Comparison of ENCODE assay signal across 26 cellular contexts in the genomic region with DNA sequence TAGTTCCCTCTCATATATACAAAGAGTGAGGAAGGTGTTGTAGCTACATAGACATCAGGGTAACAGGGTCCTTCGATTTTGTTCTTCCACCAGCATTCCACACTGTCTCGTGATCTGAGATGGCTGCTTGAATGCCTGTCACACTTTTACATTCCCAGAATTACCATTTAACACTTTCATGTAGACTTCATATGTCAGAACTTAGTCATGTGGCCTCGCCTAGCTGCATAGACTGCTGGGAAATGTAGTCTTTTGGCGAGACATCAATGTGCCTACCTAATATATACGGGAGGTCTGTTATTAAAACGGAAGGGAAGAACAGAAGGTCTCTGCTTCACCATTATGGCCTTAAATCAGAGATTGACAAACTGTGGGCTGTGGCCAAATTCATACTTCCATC. TPM values are rescaled to one million over a fixed set of nuclear protein-coding genes. Genes with fewer than 3 reads are reported as not detected.
A peak's percentile ranks its signal among the peaks of the same experiment; 100 is the strongest.
DNase-seq lines count a peak whose midpoint lies in the region; ATAC-seq, FAIRE-seq and TF ChIP-seq lines count a peak whose summit lies in the region.
"Had no signal": no experiment of that assay in that cellular context is flagged by ENCODE, and none has a peak within 500 bp of the region (broad histone marks: within the 10 kb centered on the region; RNA-seq: fewer than 3 reads in every experiment).

No MANE protein-coding gene starts in this region.

- RAD21 ChIA-PET in GM12878 (lab: Charles Lee; ENCODE audit: unreplicated experiment) = no interaction called here

- FAIRE-seq in A549 (lab: Jason Lieb, UNC) (no peak), GM12878 (lab: Jason Lieb, UNC) (no peak)
- FAIRE-seq: astrocyte, GM12891, pancreas had no signal

- H4K20me1 ChIP-seq in GM12878 (ENCODE audit: control insufficient read depth, insufficient read depth) = no peaks in the 10 kb centered on the region

- no peak overlapping the region for H3K27ac Mint-ChIP-seq in activated naive CD8-positive, alpha-beta T cell treated with anti-CD3 and anti-CD28 coated beads for 36 hours
- H3K27ac Mint-ChIP-seq: activated naive CD4-positive, alpha-beta T cell treated with anti-CD3 and anti-CD28 coated beads, Interleukin-2, amount 10 ng/mL, durations not matched to agents 7 days and 5 days; naive thymus-derived CD8-positive, alpha-beta T cell; stimulated activated naive CD8-positive, alpha-beta T cell treated with anti-CD3 and anti-CD28 coated beads, Interleukin-15, amount 100 ng/mL, for 72 hours had no signal

- in situ Hi-C loops in GM12878 (cut with MboI) = no loop called here

- DNase-seq in A549 (ENCODE audit: low read depth in 1 of 2, low spot score in 1 of 2) (peak in 1 of 2 experiments; percentile 50), EH (ENCODE audit: low read depth) (peak; percentile 21), NCI-H1694 treated with DMSO at 0.1 percent for 48 hours (lab: John Stamatoyannopoulos, UW) (peak; percentile 24), GM12878 (ENCODE audit: low read depth, low spot score) (no peak), Ammon's horn (ENCODE audit: low spot score) (no peak), COLO829 (ENCODE audit: low spot score) (no peak)
- DNase-seq in activated naive CD8-positive, alpha-beta T cell treated with anti-CD3 and anti-CD28 coated beads for 36 hours = no peak
- DNase-seq: activated CD4-positive, alpha-beta T cell treated with anti-CD3 and anti-CD28 coated beads, Interleukin-2, amount 50 U/mL, for 4 hours; activated naive CD4-positive, alpha-beta T cell treated with anti-CD3 and anti-CD28 coated beads, Interleukin-2, amount 10 ng/mL, durations not matched to agents 7 days and 5 days; activated T-cell treated with anti-CD3 and anti-CD28 coated beads, Interleukin-2, amount 50 U/mL, for 1 hour; COR-L47; effector memory CD4-positive, alpha-beta T cell; GF-D8; hippocampal formation; kidney glomerular epithelial cell; mesenchymal stem cell; naive thymus-derived CD8-positive, alpha-beta T cell; NCI-H2029 treated with DMSO at 0.1 percent for 48 hours; NCI-H774; pancreas; sigmoid colon; stimulated activated naive CD8-positive, alpha-beta T cell treated with anti-CD3 and anti-CD28 coated beads, Interleukin-15, amount 100 ng/mL, for 72 hours; upper lobe of right lung had no signal

- intact Hi-C loops in GM12878 (cut with micrococcal nuclease; ENCODE audit: unreplicated experiment) = no loop called here

- peaks cover 3% of the 10 kb centered on the region for H3K27me3 Mint-ChIP-seq in activated naive CD8-positive, alpha-beta T cell treated with anti-CD3 and anti-CD28 coated beads for 36 hours

- H3K4me1 Mint-ChIP-seq in activated naive CD8-positive, alpha-beta T cell treated with anti-CD3 and anti-CD28 coated beads for 36 hours = no peaks in the 10 kb centered on the region
- H3K4me1 Mint-ChIP-seq: activated naive CD4-positive, alpha-beta T cell treated with anti-CD3 and anti-CD28 coated beads, Interleukin-2, amount 10 ng/mL, durations not matched to agents 7 days and 5 days; naive thymus-derived CD8-positive, alpha-beta T cell; stimulated activated naive CD8-positive, alpha-beta T cell treated with anti-CD3 and anti-CD28 coated beads, Interleukin-15, amount 100 ng/mL, for 72 hours had no signal

- H3K4me3 ChIP-seq in A549 (no peak overlapping the region), GM12878 (no peak overlapping the region)
- H3K4me3 ChIP-seq: pancreas, sigmoid colon, upper lobe of right lung had no signal

- H3K27ac ChIP-seq in A549 = no peak overlapping the region
- no peak overlapping the region for H3K27ac ChIP-seq in GM12878 (ENCODE audit: control insufficient read depth, insufficient read depth)
- H3K27ac ChIP-seq: pancreas, RWPE1, sigmoid colon, upper lobe of right lung had no signal

- H3K36me3 Mint-ChIP-seq in activated naive CD8-positive, alpha-beta T cell treated with anti-CD3 and anti-CD28 coated beads for 36 hours = no peaks in the 10 kb centered on the region
- H3K36me3 Mint-ChIP-seq: activated naive CD4-positive, alpha-beta T cell treated with anti-CD3 and anti-CD28 coated beads, Interleukin-2, amount 10 ng/mL, durations not matched to agents 7 days and 5 days had no signal

- TF ChIP-seq RAD21 in A549 (conservative IDR thresholded peaks at IDR 0.05 in 1 of 2, IDR thresholded peaks at IDR 0.05 in 1 of 2) (no peak), GM12878 (IDR thresholded peaks at IDR 0.05; ENCODE audit: insufficient read depth, low read depth, low read length) (no peak)

- H3K36me3 ChIP-seq in GM12878 (ENCODE audit: control insufficient read depth in 2 of 2, insufficient read depth in 2 of 2, low read length in 1 of 2) = no peaks in the 10 kb centered on the region
- H3K36me3 ChIP-seq: pancreas, sigmoid colon, upper lobe of right lung had no signal

- H3K9me3 Mint-ChIP-seq in activated naive CD8-positive, alpha-beta T cell treated with anti-CD3 and anti-CD28 coated beads for 36 hours = no peaks in the 10 kb centered on the region
- H3K9me3 Mint-ChIP-seq: activated naive CD4-positive, alpha-beta T cell treated with anti-CD3 and anti-CD28 coated beads, Interleukin-2, amount 10 ng/mL, durations not matched to agents 7 days and 5 days; naive thymus-derived CD8-positive, alpha-beta T cell; stimulated activated naive CD8-positive, alpha-beta T cell treated with anti-CD3 and anti-CD28 coated beads, Interleukin-15, amount 100 ng/mL, for 72 hours had no signal

- H2AFZ ChIP-seq in GM12878 (ENCODE audit: control insufficient read depth, low read depth, low read length) = no peak overlapping the region

- SMC1A ChIA-PET in GM12878 (lab: Charles Lee; ENCODE audit: uncharacterized antibody, unreplicated experiment) = no interaction called here

- H3K9me3 ChIP-seq in A549 (no peaks in the 10 kb centered on the region), GM12878 (replicated peaks; ENCODE audit: control insufficient read depth, insufficient read depth, low read length) (no peaks in the 10 kb centered on the region)
- H3K9me3 ChIP-seq: pancreas, sigmoid colon, upper lobe of right lung had no signal

- 8% methylated on average over 6 of the region's 6 CpGs for WGBS in A549 (ENCODE audit: missing lambda C conversion rate)
- 43% methylated on average over 6 of the region's 6 CpGs for WGBS in GM12878 (ENCODE audit: insufficient coverage, insufficient replicate concordance, low lambda C conversion rate, missing lambda C conversion rate)

- BruUV-seq in GM12878 (replicated peaks; lab: Mats Ljungman, UMichigan) = no TSS peak

- ATAC-seq in A549 (peak; percentile 83 to 88), GM12878 (peak; percentile 67)
- ATAC-seq: naive thymus-derived CD8-positive, alpha-beta T cell; pancreas; stimulated activated naive CD8-positive, alpha-beta T cell treated with anti-CD3 and anti-CD28 coated beads, Interleukin-15, amount 100 ng/mL, for 72 hours; upper lobe of right lung had no signal

- CTCF ChIA-PET in A549 (lab: Yijun Ruan, JAX) = interaction anchor here (1.3 to 1.9 kb wide), 3 partner anchors 9 to 38 kb away, joined by 3 to 10 read pairs (median 3); no protein-coding TSS in a partner anchor
- CTCF ChIA-PET in GM12878 (lab: Yijun Ruan, JAX) = no interaction called here

- TF ChIP-seq CTCF in A549 (IDR thresholded peaks at IDR 0.05) (no peak), GM12878 (IDR thresholded peaks at IDR 0.05 in 2 of 3, conservative IDR thresholded peaks at IDR 0.05 in 1 of 3; ENCODE audit: control insufficient read depth in 2 of 3, extremely low read depth in 1 of 3, insufficient read depth in 1 of 3, low read depth in 3 of 3, low read length in 3 of 3) (no peak)

- no peaks in the 10 kb centered on the region for H3K4me1 ChIP-seq in A549
- H3K4me1 ChIP-seq in GM12878 (ENCODE audit: control insufficient read depth, insufficient read depth, low read length) = no peaks in the 10 kb centered on the region
- H3K4me1 ChIP-seq: pancreas, sigmoid colon, upper lobe of right lung had no signal

- no peak overlapping the region for H3K9ac ChIP-seq in GM12878 (ENCODE audit: control insufficient read depth, insufficient read depth, low read length)

- H3K4me2 ChIP-seq in A549 (peak overlapping the region; percentile 29; the same call in 1 of the 3 replicates), GM12878 (ENCODE audit: control insufficient read depth, insufficient read depth) (no peak overlapping the region)

- POLR2A ChIA-PET in A549 (lab: Yijun Ruan, JAX) (no interaction called here), GM12878 (lab: Charles Lee) (no interaction called here)

- no peak for TF ChIP-seq EP300 in A549 (IDR thresholded peaks at IDR 0.05)
- TF ChIP-seq EP300 in GM12878 (IDR thresholded peaks at IDR 0.05; ENCODE audit: borderline replicate concordance in 1 of 2, control insufficient read depth in 1 of 2, low read depth in 2 of 2, low read length in 2 of 2) = no peak

- no peaks in the 10 kb centered on the region; a peak in 1 of 4 replicates for H3K27me3 ChIP-seq in GM12878 (replicated peaks in 1 of 2; ENCODE audit: control insufficient read depth in 2 of 2, insufficient read depth in 2 of 2, low read length in 1 of 2)
- H3K27me3 ChIP-seq: pancreas, upper lobe of right lung had no signal

- H3K4me3 Mint-ChIP-seq in activated naive CD8-positive, alpha-beta T cell treated with anti-CD3 and anti-CD28 coated beads for 36 hours = no peak overlapping the region
- H3K4me3 Mint-ChIP-seq: activated naive CD4-positive, alpha-beta T cell treated with anti-CD3 and anti-CD28 coated beads, Interleukin-2, amount 10 ng/mL, durations not matched to agents 7 days and 5 days; naive thymus-derived CD8-positive, alpha-beta T cell; stimulated activated naive CD8-positive, alpha-beta T cell treated with anti-CD3 and anti-CD28 coated beads, Interleukin-15, amount 100 ng/mL, for 72 hours had no signal

- no peak for TF ChIP-seq POLR2A in A549 (IDR thresholded peaks at IDR 0.05; ENCODE audit: low read length)
- TF ChIP-seq POLR2A in GM12878 (IDR thresholded peaks at IDR 0.05; ENCODE audit: low read depth, low read length) = no peak

- H3K79me2 ChIP-seq in GM12878 (ENCODE audit: control insufficient read depth, insufficient read depth, low read length) = no peaks in the 10 kb centered on the region

RNA-seq across cellular contexts. Expression of gene HRK, which starts 11.1 kb away (rescaled TPM):
- polyA plus RNA-seq in A549 (2011; rRNA removed) = 0.34 and 0.40 TPM in 2 replicates
- polyA plus RNA-seq in A549 (2012; cell fraction: cytosol; rRNA removed) = 0.09 and 0.12 TPM in 2 replicates
- polyA plus RNA-seq in A549 (2012; cell fraction: nucleus; rRNA removed) = 0.08 and 0.17 TPM in 2 replicates
- 0.13 to 0.14 TPM (median 0.13 TPM) in 3 replicates for polyA plus RNA-seq in A549 (2017; fragmentation: RNase III; extraction: RNeasy Plus Mini Kit Qiagen cat#74134 plus additional on column Dnase treatment)
- 0.17 and 0.39 TPM in 2 replicates for polyA minus RNA-seq in A549 (2011; rRNA and poly(A)+ RNA removed)
- total RNA-seq in GM12878 (2013; cell fraction: nucleolus; rRNA removed) = not detected in 2 replicates
- not detected in 2 replicates for total RNA-seq in GM12878 (2014; rRNA removed)
- not detected in 2 replicates for total RNA-seq in GM12878 (2014; rRNA removed; fragmentation: Illumina TruSeq; extraction: Trizol)
- total RNA-seq in GM12878 (2021) = not detected in 2 replicates
- not detected for polyA plus RNA-seq in GM12878 (2011; ENCODE audit: low read depth)
- polyA plus RNA-seq in GM12878 (2011; rRNA removed) = not detected in 2 replicates
- not detected in 2 replicates for polyA plus RNA-seq in GM12878 (2011; cell fraction: cytosol; rRNA removed)
- not detected in 2 replicates for polyA plus RNA-seq in GM12878 (2011; cell fraction: nucleus; rRNA removed)
- 0.03 TPM in 1 of 2 replicates, not detected in the other for polyA plus RNA-seq in GM12878 (2012)
- not detected in 2 replicates for polyA plus RNA-seq in GM12878 (2014; fragmentation: Illumina TruSeq; extraction: Trizol)
- not detected for polyA plus RNA-seq in GM12878 (2014; fragmentation: Nextera tagmentation; extraction: Ambion mirVana)
- not detected in 2 replicates for polyA plus RNA-seq in GM12878 (2014; rRNA removed)
- not detected for polyA plus RNA-seq in GM12878 (2016; fragmentation: Nextera tagmentation; extraction: Ambion mirVana)
- not detected in 2 replicates for polyA minus RNA-seq in GM12878 (2011; rRNA and poly(A)+ RNA removed)
- not detected in 2 replicates for polyA minus RNA-seq in GM12878 (2011; cell fraction: cytosol; rRNA and poly(A)+ RNA removed)
- not detected in 2 replicates for polyA minus RNA-seq in GM12878 (2011; cell fraction: nucleus; rRNA and poly(A)+ RNA removed)
- total RNA-seq in activated naive CD8-positive, alpha-beta T cell treated with anti-CD3 and anti-CD28 coated beads for 36 hours = not detected
- total RNA-seq: upper lobe of right lung had no signal
- polyA plus RNA-seq: naive thymus-derived CD8-positive, alpha-beta T cell had no signal

RNA-seq across cellular contexts. Expression of gene FBXW8, which starts 18.4 kb away (rescaled TPM):
- 15.7 and 16.8 TPM in 2 replicates for polyA plus RNA-seq in A549 (2011; rRNA removed)
- polyA plus RNA-seq in A549 (2012; cell fraction: cytosol; rRNA removed) = 7.5 and 10.0 TPM in 2 replicates
- polyA plus RNA-seq in A549 (2012; cell fraction: nucleus; rRNA removed) = 13.0 and 15.3 TPM in 2 replicates
- 8.3 to 11.0 TPM (median 9.8 TPM) in 3 replicates for polyA plus RNA-seq in A549 (2017; fragmentation: RNase III; extraction: RNeasy Plus Mini Kit Qiagen cat#74134 plus additional on column Dnase treatment)
- 36.3 and 37.7 TPM in 2 replicates for polyA minus RNA-seq in A549 (2011; rRNA and poly(A)+ RNA removed)
- 10.7 and 12.8 TPM in 2 replicates for total RNA-seq in GM12878 (2013; cell fraction: nucleolus; rRNA removed)
- 4.3 and 4.6 TPM in 2 replicates for total RNA-seq in GM12878 (2014; rRNA removed)
- 2.5 and 2.6 TPM in 2 replicates for total RNA-seq in GM12878 (2014; rRNA removed; fragmentation: Illumina TruSeq; extraction: Trizol)
- total RNA-seq in GM12878 (2021) = 6.8 and 7.5 TPM in 2 replicates
- 2.9 TPM for polyA plus RNA-seq in GM12878 (2011; ENCODE audit: low read depth)
- 4.0 and 7.3 TPM in 2 replicates for polyA plus RNA-seq in GM12878 (2011; rRNA removed)
- 5.6 TPM in 2 replicates for polyA plus RNA-seq in GM12878 (2011; cell fraction: cytosol; rRNA removed)
- 12.1 and 12.9 TPM in 2 replicates for polyA plus RNA-seq in GM12878 (2011; cell fraction: nucleus; rRNA removed)
- polyA plus RNA-seq in GM12878 (2012) = 3.5 and 4.4 TPM in 2 replicates
- 3.9 and 4.5 TPM in 2 replicates for polyA plus RNA-seq in GM12878 (2014; fragmentation: Illumina TruSeq; extraction: Trizol)
- under 1 TPM; 0.49 to 0.52 TPM for polyA plus RNA-seq in GM12878 (2014; fragmentation: Nextera tagmentation; extraction: Ambion mirVana)
- 4.5 and 5.0 TPM in 2 replicates for polyA plus RNA-seq in GM12878 (2014; rRNA removed)
- polyA plus RNA-seq in GM12878 (2016; fragmentation: Nextera tagmentation; extraction: Ambion mirVana) = 1 to 10 TPM; 4.0 to 5.4 TPM
- 9.3 and 14.3 TPM in 2 replicates for polyA minus RNA-seq in GM12878 (2011; rRNA and poly(A)+ RNA removed)
- 2.1 and 3.3 TPM in 2 replicates for polyA minus RNA-seq in GM12878 (2011; cell fraction: cytosol; rRNA and poly(A)+ RNA removed)
- polyA minus RNA-seq in GM12878 (2011; cell fraction: nucleus; rRNA and poly(A)+ RNA removed) = 6.9 and 10.5 TPM in 2 replicates
- 1 to 10 TPM; 7.3 to 8.0 TPM for total RNA-seq in activated naive CD8-positive, alpha-beta T cell treated with anti-CD3 and anti-CD28 coated beads for 36 hours

Comparison
In these comparisons a context has a peak if more than half of its experiments do, and no peak if none do; other contexts are left out.
1. DNase-seq: peak in EH (single experiment) and NCI-H1694 treated with DMSO at 0.1 percent for 48 hours (single experiment); none in GM12878 (single experiment), activated naive CD8-positive, alpha-beta T cell treated with anti-CD3 and anti-CD28 coated beads for 36 hours (single experiment), Ammon's horn (single experiment) and COLO829 (single experiment).
2. Of the 24 proteins assayed by ChIP-seq in both GM12878 and A549: peak only in GM12878: none; only in A549: USF2; in both: none; in neither: 23.